Comparison of ENCODE assay signal across 8 cellular contexts in genomic region chr1:51303751-51304196, GRCh38. TPM values are rescaled to one million over a fixed set of nuclear protein-coding genes. Genes with fewer than 3 reads are reported as not detected.
DNase-seq lines count a peak whose midpoint lies in the region; ATAC-seq and TF ChIP-seq lines count a peak whose summit lies in the region.

No MANE protein-coding gene starts in this region.

- no peaks in the 10 kb centered on the region for H3K9me3 Mint-ChIP-seq in activated CD4-positive, alpha-beta T cell treated with anti-CD3 and anti-CD28 coated beads, Interleukin-2, amount 10 ng/mL, durations not matched to agents 24 days and 14 days

- H3K4me3 ChIP-seq in choroid plexus epithelial cell (ENCODE audit: low read depth, low read length): no peak overlapping the region

- H3K36me3 Mint-ChIP-seq in activated CD4-positive, alpha-beta T cell treated with anti-CD3 and anti-CD28 coated beads, Interleukin-2, amount 10 ng/mL, durations not matched to agents 24 days and 14 days (ENCODE audit: low read depth): no peaks in the 10 kb centered on the region

- TF ChIP-seq CTCF in choroid plexus epithelial cell (conservative IDR thresholded peaks at IDR 0.05; ENCODE audit: low read depth, low read length): no peak

- DNase-seq in activated CD4-positive, alpha-beta T cell treated with anti-CD3 and anti-CD28 coated beads, Interleukin-2, amount 10 ng/mL, durations not matched to agents 24 days and 14 days: no peak
- no peak for DNase-seq in activated CD4-positive, alpha-beta T cell treated with anti-CD3 and anti-CD28 coated beads for 4 hours
- DNase-seq in M059J (ENCODE audit: low read depth): peak; percentile 53
- peak; percentile 62 for DNase-seq in choroid plexus epithelial cell (ENCODE audit: low read depth)
- peak; percentile 68 for DNase-seq in stimulated activated CD8-positive, alpha-beta memory T cell treated with anti-CD3 and anti-CD28 coated beads, Interleukin-4, amount 100 ng/mL, for 48 hours
- DNase-seq in activated gamma-delta T cell treated with Interleukin-2 at 50 U/mL for 16 hours: no peak
- no peak for DNase-seq in cerebellar nuclear complex (lab: John Stamatoyannopoulos, UW)

- H3K27ac Mint-ChIP-seq in activated CD4-positive, alpha-beta T cell treated with anti-CD3 and anti-CD28 coated beads, Interleukin-2, amount 10 ng/mL, durations not matched to agents 24 days and 14 days: peak overlapping the region; percentile 86

- H3K27me3 Mint-ChIP-seq in activated CD4-positive, alpha-beta T cell treated with anti-CD3 and anti-CD28 coated beads, Interleukin-2, amount 10 ng/mL, durations not matched to agents 24 days and 14 days: no peaks in the 10 kb centered on the region

- peaks cover 13% of the 10 kb centered on the region for H3K4me1 Mint-ChIP-seq in activated CD4-positive, alpha-beta T cell treated with anti-CD3 and anti-CD28 coated beads, Interleukin-2, amount 10 ng/mL, durations not matched to agents 24 days and 14 days

- ATAC-seq in HG02840 (IDR thresholded peaks at IDR 0.05; ENCODE audit: low FRiP score, unreplicated experiment): no peak

- H3K4me3 Mint-ChIP-seq in activated CD4-positive, alpha-beta T cell treated with anti-CD3 and anti-CD28 coated beads, Interleukin-2, amount 10 ng/mL, durations not matched to agents 24 days and 14 days: no peak overlapping the region

- intact Hi-C loops in activated CD4-positive, alpha-beta T cell treated with anti-CD3 and anti-CD28 coated beads, Interleukin-2, amount 10 ng/mL, durations not matched to agents 24 days and 14 days (cut with micrococcal nuclease): no loop called here

RNA-seq across cellular contexts. Expression of gene TTC39A, which starts 26.6 kb away (rescaled TPM):
- total RNA-seq in activated CD4-positive, alpha-beta T cell treated with anti-CD3 and anti-CD28 coated beads, Interleukin-2, amount 10 ng/mL, durations not matched to agents 24 days and 14 days: 0.12 and 0.28 TPM in 2 replicates
- 0.67 and 2.0 TPM in 2 replicates for total RNA-seq in M059J (2014; rRNA removed; shearing (Covaris generic))

Comparison
In these comparisons a context has a peak if more than half of its experiments do, and no peak if none do; other contexts are left out.
1. DNase-seq: peak in M059J (single experiment), choroid plexus epithelial cell (single experiment) and stimulated activated CD8-positive, alpha-beta memory T cell treated with anti-CD3 and anti-CD28 coated beads, Interleukin-4, amount 100 ng/mL, for 48 hours (single experiment); none in activated CD4-positive, alpha-beta T cell treated with anti-CD3 and anti-CD28 coated beads, Interleukin-2, amount 10 ng/mL, durations not matched to agents 24 days and 14 days (single experiment), activated CD4-positive, alpha-beta T cell treated with anti-CD3 and anti-CD28 coated beads for 4 hours (0 of 2), activated gamma-delta T cell treated with Interleukin-2 at 50 U/mL for 16 hours (single experiment) and cerebellar nuclear complex (0 of 2).